ENCODE assay signal across 8 cellular contexts in genomic region chr11:61917357-61918109, GRCh38. TPM values are rescaled to one million over a fixed set of nuclear protein-coding genes. Genes with fewer than 3 reads are reported as not detected.
DNase-seq lines count a peak whose midpoint lies in the region; ATAC-seq, FAIRE-seq and TF ChIP-seq lines count a peak whose summit lies in the region.

A gene with protein sequence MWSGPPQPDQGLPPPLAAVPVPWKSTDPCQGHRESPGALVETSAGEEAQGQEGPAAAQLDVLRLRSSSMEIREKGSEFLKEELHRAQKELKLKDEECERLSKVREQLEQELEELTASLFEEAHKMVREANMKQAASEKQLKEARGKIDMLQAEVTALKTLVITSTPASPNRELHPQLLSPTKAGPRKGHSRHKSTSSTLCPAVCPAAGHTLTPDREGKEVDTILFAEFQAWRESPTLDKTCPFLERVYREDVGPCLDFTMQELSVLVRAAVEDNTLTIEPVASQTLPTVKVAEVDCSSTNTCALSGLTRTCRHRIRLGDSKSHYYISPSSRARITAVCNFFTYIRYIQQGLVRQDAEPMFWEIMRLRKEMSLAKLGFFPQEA (minus strand): TSS chr11:61917566. CDS start chr11:61917367, 199 bp downstream.

- H3K27me3 ChIP-seq in HUES6 (ENCODE audit: control insufficient read depth, insufficient read depth, low read length) (peaks cover 31% of the 10 kb centered on the region), adrenal gland (no peaks in the 10 kb centered on the region), pancreas (no peaks in the 10 kb centered on the region)

- peak; percentile 25 for DNase-seq in CD1c-positive myeloid dendritic cell (ENCODE audit: extremely low spot score)
- peak; percentile 52 to 68 (median 63) for DNase-seq in adrenal gland
- peak; percentile 80 for DNase-seq in left cardiac atrium
- DNase-seq in pancreas, result peak in 5 of 6 donors; percentile 45 to 80 (median 52)
- no peak for DNase-seq in NCI-H774 (lab: John Stamatoyannopoulos, UW)

- TF ChIP-seq CTCF in adrenal gland (IDR thresholded peaks at IDR 0.05) (peak in 1 of 6 experiments; percentile 2), pancreas (IDR thresholded peaks at IDR 0.05) (no peak)

- FAIRE-seq in pancreas (lab: Jason Lieb, UNC), result no peak

- ATAC-seq in left cardiac atrium, result peak; percentile 91
- peak; percentile 80 to 93 (median 84) for ATAC-seq in pancreas
- ATAC-seq in GM21737 (IDR thresholded peaks at IDR 0.05; ENCODE audit: unreplicated experiment), result no peak
- ATAC-seq in HG02840 (IDR thresholded peaks at IDR 0.05; ENCODE audit: low FRiP score, unreplicated experiment), result no peak

- WGBS in adrenal gland, 4 donors, result 3 to 13% (median 7%) methylated on average over 8 to 68 of the region's 68 CpGs
- 2 to 4% methylated on average over 25 to 68 of the region's 68 CpGs for WGBS in pancreas, 2 donors

- peak within 1 kb of the TSS; percentile 65 for H3K4me3 ChIP-seq in HUES6 (ENCODE audit: low read depth, low read length)
- peak within 1 kb of the TSS in 2 of 4 donors; percentile 17 to 89 for H3K4me3 ChIP-seq in adrenal gland
- H3K4me3 ChIP-seq in pancreas, result peak within 1 kb of the TSS; percentile 45 to 59 (median 50)

- TF ChIP-seq POLR2A in adrenal gland (IDR thresholded peaks at IDR 0.05), result peak in 1 of 2 donors; percentile 20

- intact Hi-C loops in adrenal gland (cut with DNase I), result no loop called here
- intact Hi-C loops in left cardiac atrium (cut with DNase I), result no loop called here
- intact Hi-C loops in pancreas (cut with DNase I), result no loop called here

- peak within 1 kb of the TSS; percentile 52 for H3K9ac ChIP-seq in HUES6 (ENCODE audit: low read length)

- H3K36me3 ChIP-seq in HUES6 (ENCODE audit: control insufficient read depth, insufficient read depth, low read length) (no peaks in the 10 kb centered on the region), adrenal gland (replicated peaks in 1 of 2) (no peaks in the 10 kb centered on the region), pancreas (no peaks in the 10 kb centered on the region)

- H3K4me1 ChIP-seq in HUES6 (ENCODE audit: control insufficient read depth, insufficient read depth, low read length), result peaks cover 23% of the 10 kb centered on the region
- H3K4me1 ChIP-seq in adrenal gland (replicated peaks in 1 of 2), result peaks cover 0 to 11% of the 10 kb centered on the region in 2 donors
- no peaks in the 10 kb centered on the region for H3K4me1 ChIP-seq in pancreas

- H3K9me3 ChIP-seq in HUES6 (ENCODE audit: control insufficient read depth, insufficient read depth, low read depth, low read length) (no peaks in the 10 kb centered on the region), adrenal gland (replicated peaks in 1 of 3) (no peaks in the 10 kb centered on the region), pancreas (no peaks in the 10 kb centered on the region)

- H3K27ac ChIP-seq in HUES6 (ENCODE audit: low read depth, low read length) (no peak within 1 kb of the TSS), adrenal gland (peak within 1 kb of the TSS in 3 of 5 donors; percentile 48 to 85 (median 78)), pancreas (peak within 1 kb of the TSS in 2 of 4 donors; percentile 8 to 15)

RNA-seq across cellular contexts. Expression of the gene that starts here (rescaled TPM):
- total RNA-seq in adrenal gland, result 10 to 100 TPM; 10.9 to 23.7 (median 20.1) TPM
- 10 to 100 TPM in 2 of 3 donors, 1 to 10 TPM in 1; 2.7 to 17.4 (median 15.5) TPM for polyA plus RNA-seq in adrenal gland
- total RNA-seq in left cardiac atrium, result 10 to 100 TPM; 17.3 to 21.8 TPM
- 1 to 10 TPM; 1.9 to 5.6 (median 2.6) TPM for total RNA-seq in pancreas
- 1 to 10 TPM; 3.4 to 4.2 TPM for polyA plus RNA-seq in pancreas

Comparison
In these comparisons a context has a peak if more than half of its experiments do, and no peak if none do; other contexts are left out.
1. ATAC-seq: peak in left cardiac atrium (2 of 2) and pancreas (4 of 4); none in GM21737 (single experiment) and HG02840 (single experiment).